In genomic region chr9:71690058-71690691, GRCh38 we compare ENCODE assay signal across 21 cellular contexts.
DNase-seq lines count a peak whose midpoint lies in the region; ATAC-seq, FAIRE-seq and TF ChIP-seq lines count a peak whose summit lies in the region.
"Had no signal": no experiment of that assay in that cellular context is flagged by ENCODE, and none has a peak within 500 bp of the region (broad histone marks: within the 10 kb centered on the region; RNA-seq: fewer than 3 reads in every experiment).

No MANE protein-coding gene starts in this region.

- DNase-seq in CD4-positive, alpha-beta T cell: no peak
- DNase-seq in HFFc6 (no peak), astrocyte (ENCODE audit: low read depth) (no peak), HepG2 (ENCODE audit: low spot score) (no peak), psoas muscle (no peak), 8988T (no peak), amygdala (lab: John Stamatoyannopoulos, UW) (no peak)
- DNase-seq: activated CD8-positive, alpha-beta T cell treated with anti-CD3 and anti-CD28 coated beads for 36 hours; DMS 273 treated with DMSO at 0.1 percent for 48 hours; kidney; mesendoderm; MM.1S; NCI-H2029; OCI-M1; stimulated activated CD4-positive, alpha-beta T cell treated with anti-CD3 and anti-CD28 coated beads, Interleukin-1b, Interleukin-23, amount 100 ng/mL, for 48 hours; testis had no signal

- H4K20me1 ChIP-seq in astrocyte (ENCODE audit: insufficient read depth, low read length) (no peaks in the 10 kb centered on the region), HepG2 (ENCODE audit: insufficient read depth, low read length) (no peaks in the 10 kb centered on the region; the same call in 1 of the 2 replicates)

- in situ Hi-C loops in HepG2 (cut with HindIII; ENCODE audit: extremely low pct_ligation_motif_present, low pct_unique_long_range_greater_than_20kb): no loop called here

- H3K4me1 ChIP-seq in astrocyte (ENCODE audit: insufficient read depth, low read length) (peaks cover 4% of the 10 kb centered on the region), HepG2 (ENCODE audit: insufficient read depth, low read length) (peaks cover 3% of the 10 kb centered on the region; the same call in 1 of the 2 replicates), psoas muscle (peaks cover 5% of the 10 kb centered on the region)
- H3K4me1 ChIP-seq: esophagus muscularis mucosa, neural progenitor cell, testis had no signal

- H3K9me3 Mint-ChIP-seq in CD4-positive, alpha-beta T cell: no peaks in the 10 kb centered on the region
- H3K9me3 Mint-ChIP-seq in HFFc6 (no peaks in the 10 kb centered on the region), astrocyte (ENCODE audit: unreplicated experiment) (no peaks in the 10 kb centered on the region)
- H3K9me3 Mint-ChIP-seq: activated CD8-positive, alpha-beta T cell treated with anti-CD3 and anti-CD28 coated beads for 36 hours; neural progenitor cell had no signal

- TF ChIP-seq EP300 in HepG2 (IDR thresholded peaks at IDR 0.05; ENCODE audit: low read depth in 2 of 2, low read length in 2 of 2) (no peak), HepG2 (CRISPR knock-in tag; IDR thresholded peaks at IDR 0.05; ENCODE audit: borderline replicate concordance) (no peak)

- peak overlapping the region; percentile 11 for H3K27ac Mint-ChIP-seq in CD4-positive, alpha-beta T cell
- peak overlapping the region; percentile 58 for H3K27ac Mint-ChIP-seq in HFFc6
- H3K27ac Mint-ChIP-seq in astrocyte (ENCODE audit: unreplicated experiment): peak overlapping the region; percentile 74
- H3K27ac Mint-ChIP-seq: activated CD8-positive, alpha-beta T cell treated with anti-CD3 and anti-CD28 coated beads for 36 hours; B cell; neural progenitor cell had no signal

- no peak overlapping the region for H3K27ac ChIP-seq in CD4-positive, alpha-beta T cell (ENCODE audit: low read depth, low read length)
- H3K27ac ChIP-seq in astrocyte (ENCODE audit: low read depth, low read length): no peak overlapping the region
- no peak overlapping the region for H3K27ac ChIP-seq in HepG2 (ENCODE audit: extremely low read length, insufficient read depth, low read length)
- H3K27ac ChIP-seq in psoas muscle: no peak overlapping the region
- H3K27ac ChIP-seq: esophagus muscularis mucosa, neural progenitor cell, SK-N-MC, testis had no signal

- peaks cover 47% of the 10 kb centered on the region for H3K4me1 Mint-ChIP-seq in CD4-positive, alpha-beta T cell (ENCODE audit: low read depth)
- peaks cover 33% of the 10 kb centered on the region for H3K4me1 Mint-ChIP-seq in HFFc6 (ENCODE audit: low read depth)
- peaks cover 17% of the 10 kb centered on the region for H3K4me1 Mint-ChIP-seq in astrocyte (ENCODE audit: low read depth, unreplicated experiment)

- BruUV-seq in HepG2 (replicated peaks; lab: Mats Ljungman, UMichigan): no TSS peak

- no peaks in the 10 kb centered on the region for H3K27me3 Mint-ChIP-seq in CD4-positive, alpha-beta T cell
- H3K27me3 Mint-ChIP-seq in HFFc6 (ENCODE audit: insufficient read depth) (peaks cover 7% of the 10 kb centered on the region), astrocyte (ENCODE audit: low read depth, unreplicated experiment) (no peaks in the 10 kb centered on the region)
- H3K27me3 Mint-ChIP-seq: activated CD8-positive, alpha-beta T cell treated with anti-CD3 and anti-CD28 coated beads for 36 hours; B cell had no signal

- no peak for TF ChIP-seq POLR2A in HepG2 (IDR thresholded peaks at IDR 0.05; ENCODE audit: insufficient read depth in 1 of 2, low read depth in 2 of 2, low read length in 2 of 2)

- TF ChIP-seq RAD21 in HepG2 (CRISPR knock-in tag; IDR thresholded peaks at IDR 0.05): no peak

- no peak for FAIRE-seq in astrocyte (lab: Jason Lieb, UNC)
- no peak for FAIRE-seq in HepG2 (lab: Jason Lieb, UNC)
- FAIRE-seq: kidney had no signal

- H3K27me3 ChIP-seq in CD4-positive, alpha-beta T cell (ENCODE audit: control insufficient read depth, insufficient read depth, low read length): no peaks in the 10 kb centered on the region
- H3K27me3 ChIP-seq in astrocyte (ENCODE audit: insufficient read depth, low read length) (no peaks in the 10 kb centered on the region), HepG2 (ENCODE audit: control insufficient read depth in 1 of 2, insufficient read depth in 2 of 2, low read length in 2 of 2) (no peaks in the 10 kb centered on the region), psoas muscle (ENCODE audit: insufficient read depth in 3 of 3, low read length in 2 of 3) (no peaks in the 10 kb centered on the region)
- H3K27me3 ChIP-seq: esophagus muscularis mucosa, neural progenitor cell, testis had no signal

- H3K9ac ChIP-seq in astrocyte (ENCODE audit: low read length): no peak overlapping the region
- no peak overlapping the region for H3K9ac ChIP-seq in HepG2 (ENCODE audit: insufficient read depth, low read depth, low read length)
- H3K9ac ChIP-seq: neural progenitor cell had no signal

- H3K4me3 ChIP-seq in astrocyte (ENCODE audit: insufficient read depth, low read depth, low read length) (no peak overlapping the region), HepG2 (replicated peaks in 1 of 3; ENCODE audit: insufficient read depth in 1 of 3, low read depth in 2 of 3, low read length in 3 of 3) (no peak overlapping the region), psoas muscle (no peak overlapping the region)
- H3K4me3 ChIP-seq: esophagus muscularis mucosa, neural progenitor cell, SK-N-MC, testis had no signal

- intact Hi-C loops in CD4-positive, alpha-beta T cell (cut with DNase I, micrococcal nuclease): no loop called here
- intact Hi-C loops in HepG2 (cut with micrococcal nuclease; ENCODE audit: unreplicated experiment) (no loop called here), psoas muscle (cut with DNase I) (no loop called here)

- CTCF ChIA-PET in CD4-positive, alpha-beta T cell (lab: Charles Lee): no interaction called here
- CTCF ChIA-PET in HepG2 (lab: Yijun Ruan, JAX; ENCODE audit: low intra/inter-chr PET ratio, low total read pairs): no interaction called here

- H2AFZ ChIP-seq in astrocyte (ENCODE audit: low read depth, low read length) (no peak overlapping the region), HepG2 (ENCODE audit: low read length) (no peak overlapping the region)
- H2AFZ ChIP-seq: neural progenitor cell had no signal

- H3K4me3 Mint-ChIP-seq in CD4-positive, alpha-beta T cell: no peak overlapping the region
- H3K4me3 Mint-ChIP-seq in HFFc6 (no peak overlapping the region; the same call in 1 of the 2 replicates), astrocyte (ENCODE audit: unreplicated experiment) (no peak overlapping the region)
- H3K4me3 Mint-ChIP-seq: activated CD8-positive, alpha-beta T cell treated with anti-CD3 and anti-CD28 coated beads for 36 hours; B cell; neural progenitor cell had no signal

- no peak for TF ChIP-seq CTCF in CD4-positive, alpha-beta T cell (IDR thresholded peaks at IDR 0.05)
- TF ChIP-seq CTCF in HFFc6 (IDR thresholded peaks at IDR 0.05) (no peak), astrocyte (IDR thresholded peaks at IDR 0.05; ENCODE audit: insufficient read depth, low read depth, low read length) (no peak), HepG2 (CRISPR knock-in tag; IDR thresholded peaks at IDR 0.05) (no peak), psoas muscle (IDR thresholded peaks at IDR 0.05) (no peak)

- WGBS in HepG2 (ENCODE audit: low lambda C conversion rate): 98% methylated on average over 10 of the region's 10 CpGs
- 82 to 91% (median 87%) methylated on average over 10 of the region's 10 CpGs for WGBS in psoas muscle, 3 donors

- H3K36me3 ChIP-seq in astrocyte (ENCODE audit: insufficient read depth, low read length) (peaks cover 29% of the 10 kb centered on the region), HepG2 (replicated peaks in 1 of 2; ENCODE audit: control insufficient read depth in 1 of 2, insufficient read depth in 2 of 2, low read length in 2 of 2) (peaks cover 17 to 53% of the 10 kb centered on the region in 2 experiments), psoas muscle (ENCODE audit: insufficient read depth in 1 of 2, low read depth in 1 of 2) (peaks cover 2 to 51% of the 10 kb centered on the region in 2 donors)

- H3K36me3 Mint-ChIP-seq in CD4-positive, alpha-beta T cell (ENCODE audit: low read depth): peaks cover 64% of the 10 kb centered on the region
- peaks cover 50% of the 10 kb centered on the region for H3K36me3 Mint-ChIP-seq in HFFc6 (ENCODE audit: low read depth)
- H3K36me3 Mint-ChIP-seq in astrocyte (ENCODE audit: low read depth, unreplicated experiment): peaks cover 16% of the 10 kb centered on the region

- POLR2A ChIA-PET in CD4-positive, alpha-beta T cell (lab: Charles Lee): no interaction called here
- POLR2A ChIA-PET in HepG2 (lab: Yijun Ruan, JAX): interaction anchor here (0.7 kb wide), 1 partner anchor 12 kb away, joined by 4 read pairs; no protein-coding TSS in a partner anchor

- H3K4me2 ChIP-seq in astrocyte (ENCODE audit: low read length): no peak overlapping the region
- H3K4me2 ChIP-seq in HepG2 (ENCODE audit: low read depth, low read length): no peak overlapping the region
- H3K4me2 ChIP-seq: neural progenitor cell had no signal

- no peak for ATAC-seq in CD4-positive, alpha-beta T cell (ENCODE audit: poor library complexity)
- no peak for ATAC-seq in HepG2
- no peak for ATAC-seq in psoas muscle
- no peak for ATAC-seq in HG03196 (IDR thresholded peaks at IDR 0.05; ENCODE audit: unreplicated experiment)
- ATAC-seq: activated CD8-positive, alpha-beta T cell treated with anti-CD3 and anti-CD28 coated beads for 36 hours had no signal

- no peaks in the 10 kb centered on the region for H3K79me2 ChIP-seq in astrocyte (ENCODE audit: insufficient read depth, low read length)
- H3K79me2 ChIP-seq in HepG2 (ENCODE audit: insufficient read depth, low read length): no peaks in the 10 kb centered on the region

- H3K9me3 ChIP-seq in CD4-positive, alpha-beta T cell (ENCODE audit: control insufficient read depth, low read length): no peaks in the 10 kb centered on the region
- H3K9me3 ChIP-seq in astrocyte (ENCODE audit: insufficient read depth, low read depth, low read length) (no peaks in the 10 kb centered on the region), HepG2 (ENCODE audit: low read length) (no peaks in the 10 kb centered on the region), psoas muscle (no peaks in the 10 kb centered on the region)
- H3K9me3 ChIP-seq: esophagus muscularis mucosa, testis had no signal

TF ChIP-seq in HepG2, 621 proteins besides CTCF, POLR2A, EP300 and RAD21:
- TF ChIP-seq RBM22 (optimal IDR thresholded peaks at IDR 0.05; ENCODE audit: low read length) (peak; percentile 81), MTA3 (CRISPR knock-in tag; IDR thresholded peaks at IDR 0.05) (no peak)

Comparison
In these comparisons a context has a peak if more than half of its experiments do, and no peak if none do; other contexts are left out.
1. H3K27ac Mint-ChIP-seq: peak in every context shown above with its lines; median percentile 74 in astrocyte; 58 in HFFc6; 11 in CD4-positive, alpha-beta T cell.